Comparison of ENCODE assay signal across 24 cellular contexts in the genomic region with DNA sequence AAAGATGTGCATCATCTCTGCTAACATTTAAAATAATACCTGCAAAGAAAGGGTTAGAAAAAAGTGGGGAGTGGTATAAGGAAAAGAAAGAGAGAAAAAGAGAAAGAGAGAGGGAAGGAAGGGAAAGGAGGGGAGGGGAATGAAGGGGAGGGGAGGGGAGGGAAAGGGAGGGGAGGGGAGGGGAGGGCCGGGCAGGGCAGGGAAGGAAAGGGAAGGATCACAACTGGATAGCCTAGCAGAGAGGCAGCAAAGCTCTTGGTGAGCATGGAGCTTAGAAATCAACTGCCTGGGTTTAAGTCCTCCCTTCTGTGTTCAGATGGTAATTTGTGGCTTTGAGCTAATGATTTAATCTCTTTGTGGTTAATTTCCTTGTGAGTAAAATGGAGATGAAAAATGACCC. TPM values are rescaled to one million over a fixed set of nuclear protein-coding genes. Genes with fewer than 3 reads are reported as not detected.
"Had no signal": no experiment of that assay in that cellular context is flagged by ENCODE, and none has a peak within 500 bp of the region (broad histone marks: within the 10 kb centered on the region; RNA-seq: fewer than 3 reads in every experiment).

No MANE protein-coding gene starts in this region.

- H3K9me2 ChIP-seq: SK-N-SH had no signal

- ATAC-seq: T-cell had no signal

- H3K4me2 ChIP-seq: KMS-11, SK-N-SH had no signal

- H3K27ac ChIP-seq: HL-60, KMS-11, SJSA1 had no signal

- H3K4me3 Mint-ChIP-seq: T-cell had no signal

- H3K4me3 ChIP-seq: SJSA1 had no signal

- DNase-seq: IMR-90, Kasumi-1, MM.1S, NCI-H1092 treated with DMSO at 0.1 percent for 48 hours, NCI-H1417, NCI-H1436 treated with DMSO at 0.1 percent for 48 hours, NCI-H1694, NCI-H187 treated with DMSO at 0.1 percent for 48 hours, NCI-H2029 treated with DMSO at 0.1 percent for 48 hours, NCI-H2171 treated with DMSO at 0.1 percent for 48 hours, NCI-H345, NCI-H446 treated with DMSO at 0.1 percent for 48 hours, NCI-H510A treated with DMSO at 0.1 percent for 48 hours, NCI-H526, Right ventricle myocardium superior, RPMI8226, SIG-M5, SK-N-SH, SW 1271, T-cell had no signal

- H3K4me1 ChIP-seq: SJSA1 had no signal

- H3K9me3 Mint-ChIP-seq: T-cell had no signal

- H3K36me3 ChIP-seq: SJSA1 had no signal

- H3K27ac Mint-ChIP-seq: T-cell had no signal

- H3K36me3 Mint-ChIP-seq: T-cell had no signal

RNA-seq across cellular contexts. Expression of a gene that starts 5.4 kb away (rescaled TPM):
- total RNA-seq: IMR-90, M059J, Right ventricle myocardium superior, SJSA1, T-cell had no signal
- polyA plus RNA-seq: IMR-90 had no signal
